Comparison of ENCODE assay signal across 25 cellular contexts in genomic region chr7:158165711-158166110, GRCh38.
DNase-seq lines count a peak whose midpoint lies in the region; ATAC-seq and TF ChIP-seq lines count a peak whose summit lies in the region.
"Had no signal": no experiment of that assay in that cellular context is flagged by ENCODE, and none has a peak within 500 bp of the region (broad histone marks: within the 10 kb centered on the region; RNA-seq: fewer than 3 reads in every experiment).

No MANE protein-coding gene starts in this region.

- no peak overlapping the region for H3K27ac Mint-ChIP-seq in activated CD8-positive, alpha-beta memory T cell treated with anti-CD3 and anti-CD28 coated beads, Interleukin-2, amount 10 ng/mL, durations not matched to agents 7 days and 5 days
- H3K27ac Mint-ChIP-seq in type B pancreatic cell, result no peak overlapping the region
- H3K27ac Mint-ChIP-seq: B cell; CD4-positive, alpha-beta T cell; CD8-positive, alpha-beta T cell had no signal

- H3K4me1 Mint-ChIP-seq in activated CD8-positive, alpha-beta memory T cell treated with anti-CD3 and anti-CD28 coated beads, Interleukin-2, amount 10 ng/mL, durations not matched to agents 7 days and 5 days, result no peaks in the 10 kb centered on the region
- no peaks in the 10 kb centered on the region for H3K4me1 Mint-ChIP-seq in type B pancreatic cell (ENCODE audit: unreplicated experiment)
- H3K4me1 Mint-ChIP-seq in activated T-cell treated with anti-CD3 and anti-CD28 coated beads, Interleukin-2, amount 50 U/mL, for 4 hours (ENCODE audit: low read depth), result no peaks in the 10 kb centered on the region
- H3K4me1 Mint-ChIP-seq: B cell had no signal

- no peaks in the 10 kb centered on the region for H3K27me3 Mint-ChIP-seq in activated CD8-positive, alpha-beta memory T cell treated with anti-CD3 and anti-CD28 coated beads, Interleukin-2, amount 10 ng/mL, durations not matched to agents 7 days and 5 days
- H3K27me3 Mint-ChIP-seq in type B pancreatic cell, result no peaks in the 10 kb centered on the region
- H3K27me3 Mint-ChIP-seq in activated T-cell treated with anti-CD3 and anti-CD28 coated beads, Interleukin-2, amount 50 U/mL, for 4 hours (ENCODE audit: low read depth), result peaks cover 1% of the 10 kb centered on the region
- H3K27me3 Mint-ChIP-seq: B cell; CD4-positive, alpha-beta T cell had no signal

- peaks cover 4% of the 10 kb centered on the region for H3K9me3 Mint-ChIP-seq in activated CD8-positive, alpha-beta memory T cell treated with anti-CD3 and anti-CD28 coated beads, Interleukin-2, amount 10 ng/mL, durations not matched to agents 7 days and 5 days (ENCODE audit: low read depth)
- no peaks in the 10 kb centered on the region for H3K9me3 Mint-ChIP-seq in type B pancreatic cell
- peaks cover 6% of the 10 kb centered on the region for H3K9me3 Mint-ChIP-seq in activated T-cell treated with anti-CD3 and anti-CD28 coated beads, Interleukin-2, amount 50 U/mL, for 4 hours
- H3K9me3 Mint-ChIP-seq: CD4-positive, alpha-beta T cell had no signal

- H3K4me3 ChIP-seq in coronary artery, result no peak overlapping the region
- H3K4me3 ChIP-seq: A549; BLaER1 treated with 17β-estradiol and CSF1 and Interleukin-3, amounts not matched to agents 10 nM and 100 nM; GM12878 had no signal

- peak; percentile 33 for DNase-seq in activated CD8-positive, alpha-beta memory T cell treated with anti-CD3 and anti-CD28 coated beads, Interleukin-2, amount 50 U/mL, for 48 hours
- DNase-seq in activated CD8-positive, alpha-beta memory T cell treated with anti-CD3 and anti-CD28 coated beads, Interleukin-2, amount 10 ng/mL, durations not matched to agents 7 days and 5 days, result no peak
- DNase-seq in coronary artery (ENCODE audit: low spot score), result peak; percentile 53
- peak; percentile 31 for DNase-seq in type B pancreatic cell (ENCODE audit: extremely low spot score, unreplicated experiment)
- no peak for DNase-seq in activated T-cell treated with anti-CD3 and anti-CD28 coated beads, Interleukin-2, amount 50 U/mL, for 4 hours
- DNase-seq in NCI-H748 (lab: John Stamatoyannopoulos, UW; ENCODE audit: unreplicated experiment), result no peak
- DNase-seq: AML-193; Caco-2; Calu3; CD4-positive, alpha-beta T cell; DMS 273 treated with DMSO at 0.1 percent for 48 hours; DMS153; DMS53; DMS79; DND-41; EL; GDM1 had no signal

- no peaks in the 10 kb centered on the region for H3K36me3 Mint-ChIP-seq in activated CD8-positive, alpha-beta memory T cell treated with anti-CD3 and anti-CD28 coated beads, Interleukin-2, amount 10 ng/mL, durations not matched to agents 7 days and 5 days
- H3K36me3 Mint-ChIP-seq in type B pancreatic cell, result no peaks in the 10 kb centered on the region
- H3K36me3 Mint-ChIP-seq in activated T-cell treated with anti-CD3 and anti-CD28 coated beads, Interleukin-2, amount 50 U/mL, for 4 hours (ENCODE audit: insufficient read depth), result no peaks in the 10 kb centered on the region
- H3K36me3 Mint-ChIP-seq: CD8-positive, alpha-beta T cell had no signal

- CTCF ChIA-PET in activated CD8-positive, alpha-beta memory T cell treated with anti-CD3 and anti-CD28 coated beads, Interleukin-2, amount 10 ng/mL, durations not matched to agents 7 days and 5 days (lab: Charles Lee), result no interaction called here

- H3K4me3 Mint-ChIP-seq in activated CD8-positive, alpha-beta memory T cell treated with anti-CD3 and anti-CD28 coated beads, Interleukin-2, amount 10 ng/mL, durations not matched to agents 7 days and 5 days, result no peak overlapping the region
- no peak overlapping the region for H3K4me3 Mint-ChIP-seq in type B pancreatic cell
- no peak overlapping the region for H3K4me3 Mint-ChIP-seq in activated T-cell treated with anti-CD3 and anti-CD28 coated beads, Interleukin-2, amount 50 U/mL, for 4 hours
- H3K4me3 Mint-ChIP-seq: B cell; CD4-positive, alpha-beta T cell; CD8-positive, alpha-beta T cell had no signal

- ATAC-seq in activated CD8-positive, alpha-beta memory T cell treated with anti-CD3 and anti-CD28 coated beads, Interleukin-2, amount 10 ng/mL, durations not matched to agents 7 days and 5 days, result no peak
- ATAC-seq in activated T-cell treated with anti-CD3 and anti-CD28 coated beads, Interleukin-2, amount 50 U/mL, for 4 hours, result no peak
- ATAC-seq in HG02678 (IDR thresholded peaks at IDR 0.05; ENCODE audit: unreplicated experiment), result no peak
- ATAC-seq: A549; CD8-positive, alpha-beta T cell; GM12878 had no signal

- H3K27ac ChIP-seq in coronary artery, result no peak overlapping the region
- H3K27ac ChIP-seq: 22Rv1; A549; BLaER1 treated with 17β-estradiol and CSF1 and Interleukin-3, amounts not matched to agents 10 nM and 100 nM; C4-2B had no signal

- TF ChIP-seq CTCF in coronary artery (IDR thresholded peaks at IDR 0.05), result no peak
- TF ChIP-seq CTCF in type B pancreatic cell (conservative IDR thresholded peaks at IDR 0.05), result no peak

Comparison
In these comparisons a context has a peak if more than half of its experiments do, and no peak if none do; other contexts are left out.
1. DNase-seq: peak in activated CD8-positive, alpha-beta memory T cell treated with anti-CD3 and anti-CD28 coated beads, Interleukin-2, amount 50 U/mL, for 48 hours (single experiment), coronary artery (single experiment) and type B pancreatic cell (single experiment); none in activated CD8-positive, alpha-beta memory T cell treated with anti-CD3 and anti-CD28 coated beads, Interleukin-2, amount 10 ng/mL, durations not matched to agents 7 days and 5 days (single experiment), activated T-cell treated with anti-CD3 and anti-CD28 coated beads, Interleukin-2, amount 50 U/mL, for 4 hours (single experiment) and NCI-H748 (single experiment).